In the genomic region with DNA sequence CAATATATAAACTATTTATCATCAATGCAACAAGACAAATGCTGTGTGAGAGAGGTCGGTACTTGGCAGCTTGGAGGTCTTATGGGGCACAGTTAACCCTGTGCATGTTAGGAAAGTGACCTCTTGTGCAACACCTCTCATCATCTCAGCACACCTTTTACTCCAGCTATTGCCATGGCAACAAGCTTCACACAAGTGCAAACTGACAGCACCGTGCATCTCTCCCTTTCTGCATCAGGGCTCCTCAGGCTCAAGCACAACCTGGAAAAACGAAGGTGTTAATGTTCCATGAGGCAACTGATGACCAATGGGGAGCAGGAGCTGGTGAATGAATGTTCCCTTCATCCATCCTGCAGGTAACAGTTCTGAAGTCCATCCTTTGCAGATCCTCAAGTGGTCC, we compare ENCODE assay signal across 26 cellular contexts.
"Had no signal": no experiment of that assay in that cellular context is flagged by ENCODE, and none has a peak within 500 bp of the region (broad histone marks: within the 10 kb centered on the region; RNA-seq: fewer than 3 reads in every experiment).

No MANE protein-coding gene starts in this region.

- H3K4me3 Mint-ChIP-seq: activated B cell treated with CpG ODN at 0.5 μM for 24 hours; activated CD4-positive, alpha-beta memory T cell treated with anti-CD3 and anti-CD28 coated beads, Interleukin-2, amount 10 ng/mL, durations not matched to agents 7 days and 5 days; activated naive CD4-positive, alpha-beta T cell treated with anti-CD3 and anti-CD28 coated beads for 36 hours; activated naive CD8-positive, alpha-beta T cell; activated T-helper 17 cell treated with anti-CD3 and anti-CD28 coated beads, Interleukin-2, amount 50 U/mL, for 72 hours; brain; T-helper 17 cell had no signal

- H3K4me2 ChIP-seq: KMS-11 had no signal

- H3K27me3 ChIP-seq: cardiac muscle cell had no signal

- ATAC-seq: activated T-helper 17 cell treated with anti-CD3 and anti-CD28 coated beads, Interleukin-2, amount 50 U/mL, for 72 hours; T-helper 17 cell had no signal

- H3K36me3 Mint-ChIP-seq: activated naive CD8-positive, alpha-beta T cell; brain had no signal

- FAIRE-seq: astrocyte, TTC549 had no signal

- DNase-seq: activated B cell treated with CpG ODN at 0.5 μM for 24 hours; activated CD4-positive, alpha-beta memory T cell treated with anti-CD3 and anti-CD28 coated beads, Interleukin-2, amount 10 ng/mL, durations not matched to agents 7 days and 5 days; activated CD4-positive, alpha-beta T cell treated with anti-CD3 and anti-CD28 coated beads for 1 hour; activated CD4-positive, alpha-beta T cell treated with anti-CD3 and anti-CD28 coated beads, Interleukin-2, amount 50 U/mL, for 1 hour; activated gamma-delta T cell; activated naive CD4-positive, alpha-beta T cell treated with anti-CD3 and anti-CD28 coated beads for 36 hours; activated T-cell treated with anti-CD3 and anti-CD28 coated beads for 4 hours; activated T-cell treated with anti-CD3 and anti-CD28 coated beads, Interleukin-2, amount 50 U/mL, for 48 hours; amygdala; NCI-H1092; NCI-H1694 treated with DMSO at 0.1 percent for 48 hours; NCI-H2029 treated with DMSO at 0.1 percent for 48 hours; NCI-H2171; NCI-H345; NCI-H510A; NCI-H526 treated with DMSO at 0.1 percent for 48 hours; SIG-M5; T-helper 17 cell; T-helper 9 cell had no signal

- H3K9ac ChIP-seq: KMS-11 had no signal

- H3K4me3 ChIP-seq: cardiac muscle cell had no signal

- H3K27ac Mint-ChIP-seq: activated B cell treated with CpG ODN at 0.5 μM for 24 hours; activated CD4-positive, alpha-beta memory T cell treated with anti-CD3 and anti-CD28 coated beads, Interleukin-2, amount 10 ng/mL, durations not matched to agents 7 days and 5 days; activated naive CD4-positive, alpha-beta T cell treated with anti-CD3 and anti-CD28 coated beads for 36 hours; activated naive CD8-positive, alpha-beta T cell; activated T-helper 17 cell treated with anti-CD3 and anti-CD28 coated beads, Interleukin-2, amount 50 U/mL, for 72 hours; brain; T-helper 17 cell had no signal

- H3K36me3 ChIP-seq: cardiac muscle cell had no signal

- H3K9me3 Mint-ChIP-seq: activated B cell treated with CpG ODN at 0.5 μM for 24 hours; activated naive CD4-positive, alpha-beta T cell treated with anti-CD3 and anti-CD28 coated beads for 36 hours; activated T-helper 17 cell treated with anti-CD3 and anti-CD28 coated beads, Interleukin-2, amount 50 U/mL, for 72 hours; brain had no signal

- H3K27me3 Mint-ChIP-seq: activated B cell treated with CpG ODN at 0.5 μM for 24 hours; activated naive CD8-positive, alpha-beta T cell; activated T-helper 17 cell treated with anti-CD3 and anti-CD28 coated beads, Interleukin-2, amount 50 U/mL, for 72 hours; brain; T-helper 17 cell had no signal

- H3K27ac ChIP-seq: cardiac muscle cell, KMS-11 had no signal
